Comparison of ENCODE assay signal across 19 cellular contexts in the genomic region with DNA sequence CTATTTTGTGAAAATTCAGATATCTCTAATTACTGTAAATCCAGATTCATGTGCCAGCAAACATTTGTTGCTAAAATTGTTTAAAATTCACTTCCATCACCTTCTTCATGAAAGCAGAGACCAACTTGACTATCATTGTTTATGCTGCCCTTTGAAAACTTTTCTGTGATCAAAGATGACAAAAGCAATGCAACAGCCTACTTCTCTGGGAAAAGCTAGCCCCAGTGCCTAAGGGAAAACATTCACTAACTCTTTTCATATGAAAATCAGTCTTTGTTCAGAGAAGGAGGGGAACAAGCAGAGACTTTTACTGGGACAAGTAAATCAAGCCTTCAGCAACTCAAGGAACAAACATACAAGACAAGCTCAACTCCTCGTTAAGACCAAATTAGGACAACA.
A peak's percentile ranks its signal among the peaks of the same experiment; 100 is the strongest.
DNase-seq lines count a peak whose midpoint lies in the region; ATAC-seq and TF ChIP-seq lines count a peak whose summit lies in the region.
"Had no signal": no experiment of that assay in that cellular context is flagged by ENCODE, and none has a peak within 500 bp of the region (broad histone marks: within the 10 kb centered on the region; RNA-seq: fewer than 3 reads in every experiment).

No MANE protein-coding gene starts in this region.

- no peak overlapping the region for H3K4me3 ChIP-seq in cardiac muscle cell
- no peak overlapping the region for H3K4me3 ChIP-seq in ectodermal cell (ENCODE audit: insufficient read depth, low read depth, low read length)
- peak overlapping the region; percentile 12 for H3K4me3 ChIP-seq in mesodermal cell (ENCODE audit: extremely low read depth, insufficient read depth, low read length, poor library complexity, severe bottlenecking)
- no peak overlapping the region for H3K4me3 ChIP-seq in CD8-positive, alpha-beta memory T cell (ENCODE audit: low read length)
- H3K4me3 ChIP-seq: body of pancreas, PC-9, stomach had no signal

- H3K4me3 Mint-ChIP-seq in CD8-positive, alpha-beta memory T cell = no peak overlapping the region
- H3K4me3 Mint-ChIP-seq: activated B cell treated with CpG ODN at 0.5 μM for 24 hours; CD8-positive, alpha-beta T cell had no signal

- no peak for TF ChIP-seq CTCF in cardiac muscle cell (IDR thresholded peaks at IDR 0.05; ENCODE audit: low read depth, low read length)

- H3K36me3 ChIP-seq in cardiac muscle cell (no peaks in the 10 kb centered on the region), ectodermal cell (ENCODE audit: control insufficient read depth, insufficient read depth, low read length) (no peaks in the 10 kb centered on the region), mesodermal cell (ENCODE audit: control insufficient read depth, insufficient read depth, low read length) (no peaks in the 10 kb centered on the region)
- H3K36me3 ChIP-seq in CD8-positive, alpha-beta memory T cell (ENCODE audit: insufficient read depth, low read length) = no peaks in the 10 kb centered on the region
- H3K36me3 ChIP-seq: stomach had no signal

- H3K4me1 ChIP-seq in cardiac muscle cell (ENCODE audit: low read depth) = peaks cover 15% of the 10 kb centered on the region
- H3K4me1 ChIP-seq in ectodermal cell (ENCODE audit: control insufficient read depth, insufficient read depth, low read length) = peaks cover 33% of the 10 kb centered on the region
- H3K4me1 ChIP-seq in mesodermal cell (ENCODE audit: control insufficient read depth, insufficient read depth, low read length, poor library complexity, severe bottlenecking) = peaks cover 29% of the 10 kb centered on the region
- no peaks in the 10 kb centered on the region for H3K4me1 ChIP-seq in CD8-positive, alpha-beta memory T cell (ENCODE audit: insufficient read depth, low read length)
- H3K4me1 ChIP-seq: body of pancreas, stomach had no signal

- CTCF ChIA-PET in CD8-positive, alpha-beta memory T cell (lab: Charles Lee) = no interaction called here

- H3K27ac ChIP-seq in cardiac muscle cell = peak overlapping the region; percentile 63
- peak overlapping the region; percentile 68 for H3K27ac ChIP-seq in ectodermal cell (ENCODE audit: insufficient read depth, low read depth, low read length, poor library complexity, severe bottlenecking)
- peak overlapping the region; percentile 97 for H3K27ac ChIP-seq in mesodermal cell (ENCODE audit: low read depth, low read length, severe bottlenecking)
- no peak overlapping the region for H3K27ac ChIP-seq in CD8-positive, alpha-beta memory T cell (ENCODE audit: low read depth, low read length)
- H3K27ac ChIP-seq: body of pancreas, PC-9, stomach had no signal

- no CpG with 5 or more reads among the region's 1 CpG for WGBS in ectodermal cell, 2 experiments
- no CpG with 5 or more reads among the region's 1 CpG for WGBS in mesodermal cell (ENCODE audit: insufficient coverage in 2 of 2), 2 experiments

- H3K27ac Mint-ChIP-seq in CD8-positive, alpha-beta memory T cell = no peak overlapping the region
- H3K27ac Mint-ChIP-seq: activated B cell treated with CpG ODN at 0.5 μM for 24 hours; CD8-positive, alpha-beta T cell had no signal

- intact Hi-C loops in Right ventricle myocardium superior (cut with DNase I) = no loop called here

- DNase-seq in cardiac muscle cell (ENCODE audit: low read depth in 1 of 2, low spot score in 1 of 2) = no peak
- no peak for DNase-seq in Right ventricle myocardium superior
- no peak for DNase-seq in NCI-H1694 (lab: John Stamatoyannopoulos, UW)
- no peak for DNase-seq in CD8-positive, alpha-beta memory T cell
- DNase-seq in NOMO-1 (lab: John Stamatoyannopoulos, UW; ENCODE audit: unreplicated experiment in 2 of 2) = no peak
- no peak for DNase-seq in activated CD4-positive, alpha-beta T cell treated with anti-CD3 and anti-CD28 coated beads, Interleukin-2, amount 50 U/mL, for 1 hour
- DNase-seq: activated B cell treated with CpG ODN at 0.5 μM for 24 hours; body of pancreas; CD8-positive, alpha-beta T cell; effector CD8-positive, alpha-beta T cell; EL; NCI-H146; NCI-H446 treated with DMSO at 0.1 percent for 48 hours; PC-9; stimulated activated CD4-positive, alpha-beta T cell treated with anti-CD3 and anti-CD28 coated beads, Interleukin-15, amount 100 ng/mL, for 24 hours; stomach; SW 1271 had no signal

- H3K9me3 ChIP-seq in cardiac muscle cell (ENCODE audit: low read depth) (no peaks in the 10 kb centered on the region), ectodermal cell (ENCODE audit: control insufficient read depth, low read length) (no peaks in the 10 kb centered on the region), mesodermal cell (ENCODE audit: control insufficient read depth, low read length) (peaks cover 7% of the 10 kb centered on the region)
- H3K9me3 ChIP-seq in CD8-positive, alpha-beta memory T cell (ENCODE audit: low read length) = peaks cover 2% of the 10 kb centered on the region
- H3K9me3 ChIP-seq: body of pancreas had no signal

- H3K4me1 Mint-ChIP-seq in CD8-positive, alpha-beta memory T cell = peaks cover 0 to 4% (median 0%) of the 10 kb centered on the region in 3 donors

- peaks cover 7 to 14% of the 10 kb centered on the region in 2 donors for H3K27me3 Mint-ChIP-seq in CD8-positive, alpha-beta memory T cell

- no peak for ATAC-seq in Right ventricle myocardium superior (ENCODE audit: poor library complexity)
- ATAC-seq: body of pancreas; CD8-positive, alpha-beta T cell had no signal

- POLR2A ChIA-PET in CD8-positive, alpha-beta memory T cell (lab: Charles Lee) = no interaction called here

- no peaks in the 10 kb centered on the region for H3K36me3 Mint-ChIP-seq in CD8-positive, alpha-beta memory T cell
- H3K36me3 Mint-ChIP-seq: CD8-positive, alpha-beta T cell had no signal

- H3K27me3 ChIP-seq in cardiac muscle cell (no peaks in the 10 kb centered on the region), ectodermal cell (ENCODE audit: control insufficient read depth, insufficient read depth, low read length, poor library complexity, severe bottlenecking) (no peaks in the 10 kb centered on the region)
- H3K27me3 ChIP-seq in CD8-positive, alpha-beta memory T cell (ENCODE audit: insufficient read depth, low read length, poor library complexity, severe bottlenecking) = no peaks in the 10 kb centered on the region
- H3K27me3 ChIP-seq: body of pancreas, stomach had no signal

- peaks cover 0 to 8% (median 4%) of the 10 kb centered on the region in 5 donors for H3K9me3 Mint-ChIP-seq in CD8-positive, alpha-beta memory T cell
